Comparison of ENCODE assay signal across 27 cellular contexts in the genomic region with DNA sequence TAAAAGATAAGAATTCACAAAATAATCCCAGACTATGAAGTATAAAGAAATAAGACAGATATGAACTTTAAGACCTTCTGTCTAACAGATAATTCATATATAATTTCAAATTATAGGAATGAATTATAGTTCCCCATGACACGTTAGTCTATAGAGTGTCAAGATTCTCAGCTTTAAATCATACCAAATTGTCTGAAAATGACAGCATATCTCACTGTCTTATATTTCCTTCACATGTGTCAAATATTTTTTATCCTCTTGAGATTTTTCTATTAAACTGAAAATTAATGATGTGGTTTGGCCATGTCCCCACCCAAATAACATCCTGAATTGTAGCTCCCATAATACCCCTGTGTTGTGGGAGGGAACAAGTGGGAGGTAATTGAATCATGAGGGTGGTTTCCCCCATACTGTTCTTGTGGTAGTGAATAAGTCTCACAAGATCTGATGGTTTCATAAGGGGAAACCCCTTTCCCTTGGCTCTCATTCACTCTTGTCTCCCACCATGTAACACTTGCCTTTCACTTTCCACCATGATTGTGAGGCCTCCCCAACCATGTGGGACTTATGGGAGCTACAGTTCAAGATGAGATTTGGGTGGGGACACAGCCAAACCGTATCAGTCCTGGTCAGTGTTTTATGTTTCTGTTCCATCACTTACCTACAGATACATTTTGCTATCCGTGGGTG.
A peak's percentile ranks its signal among the peaks of the same experiment; 100 is the strongest.
DNase-seq lines count a peak whose midpoint lies in the region; ATAC-seq, FAIRE-seq and TF ChIP-seq lines count a peak whose summit lies in the region.
"Had no signal": no experiment of that assay in that cellular context is flagged by ENCODE, and none has a peak within 500 bp of the region (broad histone marks: within the 10 kb centered on the region; RNA-seq: fewer than 3 reads in every experiment).

No MANE protein-coding gene starts in this region.

- no peaks in the 10 kb centered on the region for H3F3A ChIP-seq in PC-3 (ENCODE audit: low read length, unreplicated experiment)

- intact Hi-C loops in activated CD8-positive, alpha-beta T cell treated with anti-CD3 and anti-CD28 coated beads for 36 hours (cut with micrococcal nuclease), result loop anchor here (5.0 kb wide), 1 partner anchor 255 kb away; no protein-coding TSS in a partner anchor
- intact Hi-C loops in GM12878 (cut with micrococcal nuclease; ENCODE audit: unreplicated experiment), result no loop called here
- intact Hi-C loops in PC-3 (cut with micrococcal nuclease), result no loop called here
- intact Hi-C loops in vagina (cut with DNase I), result no loop called here
- intact Hi-C loops in CD4-positive, alpha-beta T cell (cut with DNase I, micrococcal nuclease), result loop anchor here (5.0 kb wide), 1 partner anchor 255 kb away; no protein-coding TSS in a partner anchor

- H3K27ac ChIP-seq in GM12878 (ENCODE audit: control insufficient read depth, insufficient read depth), result no peak overlapping the region
- no peak overlapping the region for H3K27ac ChIP-seq in PC-3 (ENCODE audit: low read length)
- H3K27ac ChIP-seq in vagina, result no peak overlapping the region
- no peak overlapping the region for H3K27ac ChIP-seq in CD4-positive, alpha-beta T cell (ENCODE audit: low read depth, low read length)
- H3K27ac ChIP-seq: BLaER1, hepatocyte, pancreas, tibial nerve had no signal

- H3K4me2 ChIP-seq in GM12878 (ENCODE audit: control insufficient read depth, insufficient read depth) (no peak overlapping the region), PC-3 (ENCODE audit: low read length) (no peak overlapping the region)
- H3K4me2 ChIP-seq: BLaER1, hepatocyte had no signal

- peaks cover 4% of the 10 kb centered on the region for H3K27me3 Mint-ChIP-seq in activated CD8-positive, alpha-beta T cell treated with anti-CD3 and anti-CD28 coated beads for 36 hours
- no peaks in the 10 kb centered on the region for H3K27me3 Mint-ChIP-seq in activated CD8-positive, alpha-beta T cell treated with anti-CD3 and anti-CD28 coated beads, Interleukin-2, amount 10 ng/mL, durations not matched to agents 7 days and 5 days (ENCODE audit: low read depth)
- no peaks in the 10 kb centered on the region for H3K27me3 Mint-ChIP-seq in T-helper 2 cell treated with Interferon-gamma antibody and Interleukin-4, amounts not matched to agents 5 μg/mL and 100 μg/mL, for 36 hours (ENCODE audit: low read depth)
- no peaks in the 10 kb centered on the region for H3K27me3 Mint-ChIP-seq in CD4-positive, alpha-beta T cell
- H3K27me3 Mint-ChIP-seq: activated naive CD8-positive, alpha-beta T cell treated with anti-CD3 and anti-CD28 coated beads, Interleukin-2, amount 10 ng/mL, durations not matched to agents 7 days and 5 days; naive thymus-derived CD8-positive, alpha-beta T cell; stimulated activated memory B cell treated with anti-CD40 and anti-IgM and Interleukin-4, amounts not matched to agents 10 μg/mL and 1 μg/mL and 100 μg/mL, for 72 hours had no signal

- H3K9me2 ChIP-seq in PC-3 (replicated peaks; ENCODE audit: low read length), result no peaks in the 10 kb centered on the region

- peak overlapping the region; percentile 34 for H3K27ac Mint-ChIP-seq in activated CD8-positive, alpha-beta T cell treated with anti-CD3 and anti-CD28 coated beads for 36 hours
- no peak overlapping the region for H3K27ac Mint-ChIP-seq in activated CD8-positive, alpha-beta T cell treated with anti-CD3 and anti-CD28 coated beads, Interleukin-2, amount 10 ng/mL, durations not matched to agents 7 days and 5 days
- no peak overlapping the region for H3K27ac Mint-ChIP-seq in T-helper 2 cell treated with Interferon-gamma antibody and Interleukin-4, amounts not matched to agents 5 μg/mL and 100 μg/mL, for 36 hours
- no peak overlapping the region for H3K27ac Mint-ChIP-seq in CD4-positive, alpha-beta T cell
- H3K27ac Mint-ChIP-seq: activated naive CD8-positive, alpha-beta T cell treated with anti-CD3 and anti-CD28 coated beads, Interleukin-2, amount 10 ng/mL, durations not matched to agents 7 days and 5 days; immature natural killer cell; stimulated activated memory B cell treated with anti-CD40 and anti-IgM and Interleukin-4, amounts not matched to agents 10 μg/mL and 1 μg/mL and 100 μg/mL, for 72 hours had no signal

- FAIRE-seq in GM12878 (lab: Jason Lieb, UNC), result no peak

- no peak overlapping the region for H3K4me3 Mint-ChIP-seq in activated CD8-positive, alpha-beta T cell treated with anti-CD3 and anti-CD28 coated beads for 36 hours
- no peak overlapping the region for H3K4me3 Mint-ChIP-seq in activated CD8-positive, alpha-beta T cell treated with anti-CD3 and anti-CD28 coated beads, Interleukin-2, amount 10 ng/mL, durations not matched to agents 7 days and 5 days
- H3K4me3 Mint-ChIP-seq in T-helper 2 cell treated with Interferon-gamma antibody and Interleukin-4, amounts not matched to agents 5 μg/mL and 100 μg/mL, for 36 hours, result no peak overlapping the region
- no peak overlapping the region for H3K4me3 Mint-ChIP-seq in CD4-positive, alpha-beta T cell
- H3K4me3 Mint-ChIP-seq: activated naive CD8-positive, alpha-beta T cell treated with anti-CD3 and anti-CD28 coated beads, Interleukin-2, amount 10 ng/mL, durations not matched to agents 7 days and 5 days; immature natural killer cell; naive thymus-derived CD8-positive, alpha-beta T cell; stimulated activated memory B cell treated with anti-CD40 and anti-IgM and Interleukin-4, amounts not matched to agents 10 μg/mL and 1 μg/mL and 100 μg/mL, for 72 hours had no signal

- H3K4me1 Mint-ChIP-seq in activated CD8-positive, alpha-beta T cell treated with anti-CD3 and anti-CD28 coated beads for 36 hours (ENCODE audit: low read depth), result peaks cover 12% of the 10 kb centered on the region
- H3K4me1 Mint-ChIP-seq in activated CD8-positive, alpha-beta T cell treated with anti-CD3 and anti-CD28 coated beads, Interleukin-2, amount 10 ng/mL, durations not matched to agents 7 days and 5 days (ENCODE audit: low read depth), result no peaks in the 10 kb centered on the region
- H3K4me1 Mint-ChIP-seq in T-helper 2 cell treated with Interferon-gamma antibody and Interleukin-4, amounts not matched to agents 5 μg/mL and 100 μg/mL, for 36 hours (ENCODE audit: low read depth), result no peaks in the 10 kb centered on the region
- H3K4me1 Mint-ChIP-seq in CD4-positive, alpha-beta T cell (ENCODE audit: low read depth), result no peaks in the 10 kb centered on the region
- H3K4me1 Mint-ChIP-seq: activated naive CD8-positive, alpha-beta T cell treated with anti-CD3 and anti-CD28 coated beads, Interleukin-2, amount 10 ng/mL, durations not matched to agents 7 days and 5 days; immature natural killer cell; naive thymus-derived CD8-positive, alpha-beta T cell; stimulated activated memory B cell treated with anti-CD40 and anti-IgM and Interleukin-4, amounts not matched to agents 10 μg/mL and 1 μg/mL and 100 μg/mL, for 72 hours had no signal

- H3K9me3 Mint-ChIP-seq in activated CD8-positive, alpha-beta T cell treated with anti-CD3 and anti-CD28 coated beads for 36 hours, result peaks cover 5% of the 10 kb centered on the region
- H3K9me3 Mint-ChIP-seq in activated CD8-positive, alpha-beta T cell treated with anti-CD3 and anti-CD28 coated beads, Interleukin-2, amount 10 ng/mL, durations not matched to agents 7 days and 5 days (ENCODE audit: insufficient read depth), result no peaks in the 10 kb centered on the region
- no peaks in the 10 kb centered on the region for H3K9me3 Mint-ChIP-seq in T-helper 2 cell treated with Interferon-gamma antibody and Interleukin-4, amounts not matched to agents 5 μg/mL and 100 μg/mL, for 36 hours
- H3K9me3 Mint-ChIP-seq in CD4-positive, alpha-beta T cell, result no peaks in the 10 kb centered on the region
- H3K9me3 Mint-ChIP-seq: immature natural killer cell had no signal

- peak; percentile 46 for DNase-seq in activated CD8-positive, alpha-beta T cell treated with anti-CD3 and anti-CD28 coated beads for 36 hours
- DNase-seq in activated CD8-positive, alpha-beta T cell treated with anti-CD3 and anti-CD28 coated beads, Interleukin-2, amount 10 ng/mL, durations not matched to agents 7 days and 5 days, result no peak
- peak; percentile 14 for DNase-seq in T-helper 2 cell treated with Interferon-gamma antibody and Interleukin-4, amounts not matched to agents 5 μg/mL and 100 μg/mL, for 36 hours (ENCODE audit: low spot score)
- DNase-seq in GM12878 (ENCODE audit: low read depth, low spot score), result no peak
- peak; percentile 0 for DNase-seq in stimulated activated CD8-positive, alpha-beta memory T cell treated with anti-CD3 and anti-CD28 coated beads, Interleukin-4, amount 100 ng/mL, for 24 hours (ENCODE audit: low read depth)
- DNase-seq in PC-3, result no peak
- DNase-seq in vagina (ENCODE audit: extremely low spot score in 2 of 2), result no peak
- DNase-seq in CD4-positive, alpha-beta T cell, result no peak
- DNase-seq: activated CD4-positive, alpha-beta T cell treated with anti-CD3 and anti-CD28 coated beads for 1 hour; activated naive CD8-positive, alpha-beta T cell treated with anti-CD3 and anti-CD28 coated beads, Interleukin-2, amount 10 ng/mL, durations not matched to agents 7 days and 5 days; DND-41; foreskin fibroblast; HCEC 1CT; KBM-7; naive thymus-derived CD8-positive, alpha-beta T cell; NCI-H146; NCI-H2171 treated with DMSO at 0.1 percent for 48 hours; NCI-H748 treated with DMSO at 0.1 percent for 48 hours; pancreas; right cardiac atrium; T1000 had no signal

- in situ Hi-C loops in GM12878 (cut with MboI), result no loop called here

- no peak for TF ChIP-seq POLR2A in GM12878 (IDR thresholded peaks at IDR 0.05; ENCODE audit: low read depth, low read length)
- no peak for TF ChIP-seq POLR2A in vagina (IDR thresholded peaks at IDR 0.05)

- TF ChIP-seq CTCF in activated CD8-positive, alpha-beta T cell treated with anti-CD3 and anti-CD28 coated beads for 36 hours (IDR thresholded peaks at IDR 0.05), result no peak
- TF ChIP-seq CTCF in GM12878 (IDR thresholded peaks at IDR 0.05 in 2 of 3, conservative IDR thresholded peaks at IDR 0.05 in 1 of 3; ENCODE audit: control insufficient read depth in 2 of 3, extremely low read depth in 1 of 3, insufficient read depth in 1 of 3, low read depth in 3 of 3, low read length in 3 of 3) (no peak), PC-3 (conservative IDR thresholded peaks at IDR 0.05; ENCODE audit: low read depth, low read length) (no peak), vagina (IDR thresholded peaks at IDR 0.05) (no peak)
- TF ChIP-seq CTCF in CD4-positive, alpha-beta T cell (IDR thresholded peaks at IDR 0.05), result no peak

- H3K4me3 ChIP-seq in GM12878, result no peak overlapping the region
- H3K4me3 ChIP-seq in PC-3 (ENCODE audit: low read length), result no peak overlapping the region
- no peak overlapping the region for H3K4me3 ChIP-seq in vagina
- H3K4me3 ChIP-seq: BLaER1, hepatocyte, pancreas, tibial nerve had no signal

- peak; percentile 85 for ATAC-seq in activated CD8-positive, alpha-beta T cell treated with anti-CD3 and anti-CD28 coated beads for 36 hours
- no peak for ATAC-seq in activated CD8-positive, alpha-beta T cell treated with anti-CD3 and anti-CD28 coated beads, Interleukin-2, amount 10 ng/mL, durations not matched to agents 7 days and 5 days
- ATAC-seq in GM12878 (no peak), PC-3 (no peak)
- ATAC-seq in CD4-positive, alpha-beta T cell (ENCODE audit: poor library complexity), result no peak
- ATAC-seq: left lobe of liver; pancreas; right cardiac atrium; stimulated activated memory B cell treated with anti-CD40 and anti-IgM and Interleukin-4, amounts not matched to agents 10 μg/mL and 1 μg/mL and 100 μg/mL, for 72 hours had no signal

- SMC1A ChIA-PET in GM12878 (lab: Charles Lee; ENCODE audit: uncharacterized antibody, unreplicated experiment), result interaction anchor here (1.3 kb wide), 1 partner anchor 9 kb away, joined by 6 read pairs; no protein-coding TSS in a partner anchor

- no peaks in the 10 kb centered on the region; the same call in 2 of the 3 replicates for H3K9me3 ChIP-seq in GM12878 (replicated peaks; ENCODE audit: control insufficient read depth, insufficient read depth, low read length)
- H3K9me3 ChIP-seq in PC-3 (ENCODE audit: low read length), result no peaks in the 10 kb centered on the region
- no peaks in the 10 kb centered on the region for H3K9me3 ChIP-seq in vagina
- no peaks in the 10 kb centered on the region for H3K9me3 ChIP-seq in CD4-positive, alpha-beta T cell (ENCODE audit: control insufficient read depth, low read length)
- H3K9me3 ChIP-seq: BLaER1, pancreas, tibial nerve had no signal

- H3K36me3 Mint-ChIP-seq in activated CD8-positive, alpha-beta T cell treated with anti-CD3 and anti-CD28 coated beads for 36 hours (ENCODE audit: low read depth), result no peaks in the 10 kb centered on the region
- H3K36me3 Mint-ChIP-seq in activated CD8-positive, alpha-beta T cell treated with anti-CD3 and anti-CD28 coated beads, Interleukin-2, amount 10 ng/mL, durations not matched to agents 7 days and 5 days (ENCODE audit: low read depth), result no peaks in the 10 kb centered on the region
- H3K36me3 Mint-ChIP-seq in T-helper 2 cell treated with Interferon-gamma antibody and Interleukin-4, amounts not matched to agents 5 μg/mL and 100 μg/mL, for 36 hours (ENCODE audit: low read depth), result no peaks in the 10 kb centered on the region
- H3K36me3 Mint-ChIP-seq in CD4-positive, alpha-beta T cell (ENCODE audit: low read depth), result no peaks in the 10 kb centered on the region
- H3K36me3 Mint-ChIP-seq: activated naive CD8-positive, alpha-beta T cell treated with anti-CD3 and anti-CD28 coated beads, Interleukin-2, amount 10 ng/mL, durations not matched to agents 7 days and 5 days; immature natural killer cell; naive thymus-derived CD8-positive, alpha-beta T cell; stimulated activated memory B cell treated with anti-CD40 and anti-IgM and Interleukin-4, amounts not matched to agents 10 μg/mL and 1 μg/mL and 100 μg/mL, for 72 hours had no signal

- POLR2A ChIA-PET in activated CD8-positive, alpha-beta T cell treated with anti-CD3 and anti-CD28 coated beads for 36 hours (lab: Charles Lee), result no interaction called here
- POLR2A ChIA-PET in activated CD8-positive, alpha-beta T cell treated with anti-CD3 and anti-CD28 coated beads, Interleukin-2, amount 10 ng/mL, durations not matched to agents 7 days and 5 days (lab: Charles Lee), result no interaction called here
- POLR2A ChIA-PET in GM12878 (lab: Charles Lee), result no interaction called here
- POLR2A ChIA-PET in PC-3 (lab: Charles Lee; ENCODE audit: unreplicated experiment), result interaction anchor here (0.8 kb wide), 1 partner anchor 145 kb away, joined by 4 read pairs; no protein-coding TSS in a partner anchor
- POLR2A ChIA-PET in CD4-positive, alpha-beta T cell (lab: Charles Lee), result no interaction called here

- BruUV-seq in GM12878 (replicated peaks; lab: Mats Ljungman, UMichigan), result no TSS peak
- BruUV-seq in PC-3 (replicated peaks; lab: Mats Ljungman, UMichigan), result no TSS peak

- H3K27me3 ChIP-seq in GM12878 (replicated peaks in 1 of 2; ENCODE audit: control insufficient read depth in 2 of 2, insufficient read depth in 2 of 2, low read length in 1 of 2) (no peaks in the 10 kb centered on the region), PC-3 (ENCODE audit: low read length) (no peaks in the 10 kb centered on the region), vagina (no peaks in the 10 kb centered on the region)
- H3K27me3 ChIP-seq in CD4-positive, alpha-beta T cell (ENCODE audit: control insufficient read depth, insufficient read depth, low read length), result no peaks in the 10 kb centered on the region
- H3K27me3 ChIP-seq: BLaER1, hepatocyte, pancreas, tibial nerve had no signal

- no peaks in the 10 kb centered on the region for H4K20me1 ChIP-seq in GM12878 (ENCODE audit: control insufficient read depth, insufficient read depth)
- H4K20me1 ChIP-seq in PC-3 (ENCODE audit: low read length), result no peaks in the 10 kb centered on the region
- H4K20me1 ChIP-seq: BLaER1 had no signal

- H3K79me2 ChIP-seq in GM12878 (ENCODE audit: control insufficient read depth, insufficient read depth, low read length), result no peaks in the 10 kb centered on the region
- H3K79me2 ChIP-seq in PC-3 (ENCODE audit: low read length), result no peaks in the 10 kb centered on the region
- H3K79me2 ChIP-seq: hepatocyte had no signal

- no peak for TF ChIP-seq RAD21 in GM12878 (IDR thresholded peaks at IDR 0.05; ENCODE audit: insufficient read depth, low read depth, low read length)

- CTCF ChIA-PET in activated CD8-positive, alpha-beta T cell treated with anti-CD3 and anti-CD28 coated beads for 36 hours (lab: Charles Lee), result interaction anchor here (0.9 kb wide), 1 partner anchor 256 kb away, joined by 4 read pairs; no protein-coding TSS in a partner anchor
- CTCF ChIA-PET in activated CD8-positive, alpha-beta T cell treated with anti-CD3 and anti-CD28 coated beads, Interleukin-2, amount 10 ng/mL, durations not matched to agents 7 days and 5 days (lab: Charles Lee), result no interaction called here
- CTCF ChIA-PET in GM12878 (lab: Yijun Ruan, JAX), result no interaction called here
- CTCF ChIA-PET in PC-3 (lab: Charles Lee), result no interaction called here
- CTCF ChIA-PET in CD4-positive, alpha-beta T cell (lab: Charles Lee), result interaction anchor here (0.9 kb wide), 1 partner anchor 255 kb away, joined by 3 read pairs; no protein-coding TSS in a partner anchor

- H3K4me1 ChIP-seq in GM12878 (ENCODE audit: control insufficient read depth, insufficient read depth, low read length) (no peaks in the 10 kb centered on the region), PC-3 (ENCODE audit: insufficient read depth, low read length) (no peaks in the 10 kb centered on the region), vagina (no peaks in the 10 kb centered on the region)
- H3K4me1 ChIP-seq: BLaER1, pancreas, tibial nerve had no signal

- no peak for TF ChIP-seq EP300 in GM12878 (IDR thresholded peaks at IDR 0.05; ENCODE audit: borderline replicate concordance in 1 of 2, control insufficient read depth in 1 of 2, low read depth in 2 of 2, low read length in 2 of 2)

- H2AFZ ChIP-seq in GM12878 (ENCODE audit: control insufficient read depth, low read depth, low read length) (no peak overlapping the region), PC-3 (ENCODE audit: low read length) (no peak overlapping the region)
- H2AFZ ChIP-seq: hepatocyte had no signal

- H3K9ac ChIP-seq in GM12878 (ENCODE audit: control insufficient read depth, insufficient read depth, low read length), result no peak overlapping the region
- H3K9ac ChIP-seq in PC-3 (ENCODE audit: low read length), result no peak overlapping the region
- H3K9ac ChIP-seq: BLaER1 had no signal

- WGBS in GM12878 (ENCODE audit: insufficient coverage, insufficient replicate concordance, low lambda C conversion rate, missing lambda C conversion rate), result 12% methylated on average over 3 of the region's 3 CpGs

- RAD21 ChIA-PET in GM12878 (lab: Charles Lee; ENCODE audit: unreplicated experiment), result no interaction called here

- H3K36me3 ChIP-seq in GM12878 (ENCODE audit: control insufficient read depth in 2 of 2, insufficient read depth in 2 of 2, low read length in 1 of 2) (no peaks in the 10 kb centered on the region), PC-3 (ENCODE audit: low read depth, low read length) (no peaks in the 10 kb centered on the region), vagina (no peaks in the 10 kb centered on the region)
- H3K36me3 ChIP-seq: BLaER1, pancreas, tibial nerve had no signal

Comparison
In these comparisons a context has a peak if more than half of its experiments do, and no peak if none do; other contexts are left out.
1. DNase-seq: peak in activated CD8-positive, alpha-beta T cell treated with anti-CD3 and anti-CD28 coated beads for 36 hours (single experiment), T-helper 2 cell treated with Interferon-gamma antibody and Interleukin-4, amounts not matched to agents 5 μg/mL and 100 μg/mL, for 36 hours (single experiment) and stimulated activated CD8-positive, alpha-beta memory T cell treated with anti-CD3 and anti-CD28 coated beads, Interleukin-4, amount 100 ng/mL, for 24 hours (single experiment); none in activated CD8-positive, alpha-beta T cell treated with anti-CD3 and anti-CD28 coated beads, Interleukin-2, amount 10 ng/mL, durations not matched to agents 7 days and 5 days (single experiment), GM12878 (single experiment), PC-3 (single experiment), vagina (0 of 2) and CD4-positive, alpha-beta T cell (0 of 10).
2. CTCF ChIA-PET loops: an anchor here in activated CD8-positive, alpha-beta T cell treated with anti-CD3 and anti-CD28 coated beads for 36 hours (0.9 kb wide) and CD4-positive, alpha-beta T cell (0.9 kb wide); none called in activated CD8-positive, alpha-beta T cell treated with anti-CD3 and anti-CD28 coated beads, Interleukin-2, amount 10 ng/mL, durations not matched to agents 7 days and 5 days, GM12878 and PC-3.
3. intact Hi-C loops: an anchor here in activated CD8-positive, alpha-beta T cell treated with anti-CD3 and anti-CD28 coated beads for 36 hours (5.0 kb wide) and CD4-positive, alpha-beta T cell (5.0 kb wide); none called in GM12878, PC-3 and vagina.